32 cellular contexts compared by ENCODE assay signal in the genomic region with DNA sequence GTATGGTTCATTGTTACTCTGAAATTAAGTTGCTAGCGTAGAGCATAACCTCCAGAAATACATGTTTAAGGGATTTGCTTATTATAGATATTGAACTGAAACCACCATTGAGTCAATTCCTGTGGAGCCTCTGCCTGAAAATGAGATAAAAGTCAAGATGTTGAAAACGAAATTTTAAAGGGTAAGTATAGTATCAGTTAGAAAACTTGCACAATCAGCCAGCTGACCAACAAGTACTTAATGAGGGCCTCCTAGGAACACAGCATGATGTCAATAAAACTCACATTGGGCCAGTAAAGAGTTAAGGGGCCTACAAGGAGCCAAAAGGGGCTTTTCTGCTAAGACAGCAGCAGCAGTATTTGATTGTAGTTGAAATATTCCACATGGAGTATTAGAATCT.
"Had no signal": no experiment of that assay in that cellular context is flagged by ENCODE, and none has a peak within 500 bp of the region (broad histone marks: within the 10 kb centered on the region; RNA-seq: fewer than 3 reads in every experiment).

No MANE protein-coding gene starts in this region.

- H3K36me3 ChIP-seq: ascending aorta, cardiac muscle cell, Peyer's patch had no signal

- DNase-seq: activated CD4-positive, alpha-beta memory T cell treated with anti-CD3 and anti-CD28 coated beads, Interleukin-2, amount 10 ng/mL, durations not matched to agents 7 days and 5 days; activated CD4-positive, alpha-beta T cell treated with anti-CD3 and anti-CD28 coated beads for 36 hours; activated CD4-positive, alpha-beta T cell treated with anti-CD3 and anti-CD28 coated beads, Interleukin-2, amount 10 ng/mL, durations not matched to agents 7 days and 5 days; activated CD8-positive, alpha-beta memory T cell treated with anti-CD3 and anti-CD28 coated beads for 24 hours; activated CD8-positive, alpha-beta memory T cell treated with anti-CD3 and anti-CD28 coated beads, Interleukin-2, amount 10 ng/mL, durations not matched to agents 7 days and 5 days; activated effector memory CD4-positive, alpha-beta T cell treated with anti-CD3 and anti-CD28 coated beads, Interleukin-2, amount 50 U/mL, for 16 hours; activated naive CD4-positive, alpha-beta T cell; activated naive CD4-positive, alpha-beta T cell treated with anti-CD3 and anti-CD28 coated beads, Interleukin-2, amount 50 U/mL, for 16 hours; activated naive CD8-positive, alpha-beta T cell treated with anti-CD3 and anti-CD28 coated beads for 36 hours; activated T-cell treated with anti-CD3 and anti-CD28 coated beads, Interleukin-2, amount 50 U/mL, for 1 hour; activated T-cell treated with anti-CD3 and anti-CD28 coated beads, Interleukin-2, amount 50 U/mL, for 72 hours; amygdala; NCI-H1092; NCI-H1436 treated with DMSO at 0.1 percent for 48 hours; NCI-H1694 treated with DMSO at 0.1 percent for 48 hours; NCI-H2029; NCI-H345; NCI-H524 treated with DMSO at 0.1 percent for 48 hours; NK-92 treated with Interleukin-12 subunit alpha and Interleukin-12 subunit beta, amount 100 ng/mL, for 24 hours; PC-3; Peyer's patch; RPMI8226; SHP77 treated with DMSO at 0.1 percent for 48 hours; SW 1271; T-helper 1 cell; T-helper 2 cell; T-helper 9 cell had no signal

- H3K9me3 ChIP-seq: ascending aorta, Peyer's patch had no signal

- H3K27me3 ChIP-seq: ascending aorta, cardiac muscle cell, Peyer's patch had no signal

- H3K27ac ChIP-seq: ascending aorta, cardiac muscle cell, Peyer's patch had no signal

- ATAC-seq: activated CD4-positive, alpha-beta T cell treated with anti-CD3 and anti-CD28 coated beads for 36 hours; activated CD4-positive, CD25-positive, alpha-beta regulatory T cell treated with anti-CD3 and anti-CD28 coated beads, Interleukin-2, amount 50 U/mL, for 24 hours; activated CD8-positive, alpha-beta memory T cell treated with anti-CD3 and anti-CD28 coated beads, Interleukin-2, amount 10 ng/mL, durations not matched to agents 7 days and 5 days; activated T-cell treated with anti-CD3 and anti-CD28 coated beads, Interleukin-2, amount 50 U/mL, for 72 hours; activated T-helper 17 cell treated with anti-CD3 and anti-CD28 coated beads, Interleukin-2, amount 50 U/mL, for 72 hours; PC-3; WTC11 had no signal

- H3K4me1 ChIP-seq: ascending aorta had no signal

- H3K4me3 ChIP-seq: ascending aorta, cardiac muscle cell, Peyer's patch had no signal
